In genomic region chr17:41894791-41895331, GRCh38 we compare ENCODE assay signal across 10 cellular contexts. TPM values are rescaled to one million over a fixed set of nuclear protein-coding genes. Genes with fewer than 3 reads are reported as not detected.
DNase-seq lines count a peak whose midpoint lies in the region; ATAC-seq, FAIRE-seq and TF ChIP-seq lines count a peak whose summit lies in the region.
"Had no signal": no experiment of that assay in that cellular context is flagged by ENCODE, and none has a peak within 500 bp of the region (broad histone marks: within the 10 kb centered on the region; RNA-seq: fewer than 3 reads in every experiment).

No MANE protein-coding gene starts in this region.

- H4K91ac ChIP-seq in trophoblast cell (ENCODE audit: low read depth, low read length), result no peak overlapping the region

- H4K12ac ChIP-seq in trophoblast cell (ENCODE audit: low read depth, low read length), result no peak overlapping the region

- peak overlapping the region; percentile 8 for H3K4me2 ChIP-seq in trophoblast cell (ENCODE audit: low read length)

- ATAC-seq in HG03354 (IDR thresholded peaks at IDR 0.05; ENCODE audit: poor library complexity, severe bottlenecking, unreplicated experiment) (no peak), GM18517 (IDR thresholded peaks at IDR 0.05; ENCODE audit: unreplicated experiment) (no peak)

- no peaks in the 10 kb centered on the region for H3K9me3 ChIP-seq in BE2C
- H3K9me3 ChIP-seq in trophoblast cell (ENCODE audit: insufficient read depth, low read depth, low read length), result peaks cover 1% of the 10 kb centered on the region

- H3K14ac ChIP-seq in trophoblast cell (ENCODE audit: low read length), result no peak overlapping the region

- H2BK12ac ChIP-seq in trophoblast cell (ENCODE audit: low read length), result no peak overlapping the region

- TF ChIP-seq CTCF in BE2C (IDR thresholded peaks at IDR 0.05; ENCODE audit: low read depth, low read length) (no peak), fibroblast of villous mesenchyme (IDR thresholded peaks at IDR 0.05; ENCODE audit: insufficient read depth, low read depth, low read length) (no peak)

- no peak overlapping the region for H3K9ac ChIP-seq in trophoblast cell (ENCODE audit: low read length)

- no CpG with 5 or more reads among the region's 7 CpGs for WGBS in trophoblast cell (ENCODE audit: extremely low coverage, insufficient coverage, insufficient read length)

- no peak overlapping the region for H2BK120ac ChIP-seq in trophoblast cell (ENCODE audit: insufficient read depth, low read length, poor library complexity)

- H3K27me3 ChIP-seq in BE2C (no peaks in the 10 kb centered on the region), trophoblast cell (ENCODE audit: insufficient read depth, low read length) (no peaks in the 10 kb centered on the region)

- H3K27ac ChIP-seq in trophoblast cell (ENCODE audit: low read depth, low read length), result no peak overlapping the region

- H2AK5ac ChIP-seq in trophoblast cell (ENCODE audit: low read length), result no peak overlapping the region

- no peaks in the 10 kb centered on the region for H3K79me2 ChIP-seq in trophoblast cell (ENCODE audit: control insufficient read depth, insufficient read depth, low read length, poor library complexity)

- H3K4me1 ChIP-seq in BE2C (peaks cover 36% of the 10 kb centered on the region), trophoblast cell (ENCODE audit: control insufficient read depth in 1 of 2, insufficient read depth in 2 of 2, low read length in 2 of 2) (peaks cover 0 to 13% of the 10 kb centered on the region in 2 experiments)

- no peak overlapping the region for H4K8ac ChIP-seq in trophoblast cell (ENCODE audit: low read depth, low read length)

- H3K18ac ChIP-seq in trophoblast cell (ENCODE audit: low read length), result no peak overlapping the region

- no peak overlapping the region for H2BK5ac ChIP-seq in trophoblast cell (ENCODE audit: low read depth, low read length, poor library complexity)

- no peaks in the 10 kb centered on the region for H3K79me1 ChIP-seq in trophoblast cell (ENCODE audit: low read length)

- H3K4me3 ChIP-seq in BE2C (ENCODE audit: low read depth, low read length) (peak overlapping the region; percentile 1; the same call in 1 of the 2 replicates), fibroblast of villous mesenchyme (ENCODE audit: low read depth, low read length) (no peak overlapping the region), trophoblast cell (ENCODE audit: low read depth, low read length) (no peak overlapping the region)

- no peak overlapping the region for H3K4ac ChIP-seq in trophoblast cell (ENCODE audit: low read depth, low read length)

- no peak overlapping the region for H2AFZ ChIP-seq in trophoblast cell (ENCODE audit: insufficient read depth, low read length, poor library complexity)

- H3K23ac ChIP-seq in trophoblast cell (ENCODE audit: low read length), result no peak overlapping the region

- FAIRE-seq in frontal cortex (lab: Jason Lieb, UNC), result no peak

- peaks cover 84% of the 10 kb centered on the region for H3K36me3 ChIP-seq in BE2C
- H3K36me3 ChIP-seq in trophoblast cell (ENCODE audit: control insufficient read depth in 1 of 2, insufficient read depth in 2 of 2, low read length in 2 of 2), result peaks cover 76 to 84% of the 10 kb centered on the region in 2 experiments

- DNase-seq in BE2C (peak; percentile 70), RKO (ENCODE audit: low spot score) (peak; percentile 30), fibroblast of villous mesenchyme (ENCODE audit: low read depth) (peak; percentile 93), trophoblast cell (peak; percentile 97 to 98), frontal cortex (ENCODE audit: low spot score in 2 of 2) (no peak)
- DNase-seq in activated naive CD4-positive, alpha-beta T cell treated with Interleukin-2 at 50 U/mL for 16 hours, result no peak

RNA-seq across cellular contexts. Expression of gene ACLY, which starts 23.9 kb away (rescaled TPM):
- polyA plus RNA-seq in BE2C (2012; ENCODE audit: insufficient read depth, insufficient read length, low read depth), result 313 TPM
- 400 and 446 TPM in 2 replicates for total RNA-seq in fibroblast of villous mesenchyme
- 147 TPM in 2 replicates for polyA plus RNA-seq in trophoblast cell (2013)
- total RNA-seq in frontal cortex, result 140 TPM

RNA-seq across cellular contexts. Expression of gene KLHL11, which starts 29.6 kb away (rescaled TPM):
- polyA plus RNA-seq in BE2C (2012; ENCODE audit: insufficient read depth, insufficient read length, low read depth), result 6.6 TPM
- 30.6 and 37.6 TPM in 2 replicates for total RNA-seq in fibroblast of villous mesenchyme
- polyA plus RNA-seq in trophoblast cell (2013), result 5.1 and 5.2 TPM in 2 replicates
- total RNA-seq in frontal cortex, result 70.1 TPM

RNA-seq across cellular contexts. Expression of gene ODAD4, which starts 35.6 kb away (rescaled TPM):
- 1.8 TPM for polyA plus RNA-seq in BE2C (2012; ENCODE audit: insufficient read depth, insufficient read length, low read depth)
- 0.43 and 0.64 TPM in 2 replicates for total RNA-seq in fibroblast of villous mesenchyme
- 0.74 and 0.75 TPM in 2 replicates for polyA plus RNA-seq in trophoblast cell (2013)
- total RNA-seq in frontal cortex, result 3.3 TPM

RNA-seq across cellular contexts. Expression of gene KLHL10, which starts 57.2 kb away (rescaled TPM):
- not detected for polyA plus RNA-seq in BE2C (2012; ENCODE audit: insufficient read depth, insufficient read length, low read depth)
- total RNA-seq in fibroblast of villous mesenchyme, result under 0.01 TPM in 2 replicates
- 0.03 and 0.05 TPM in 2 replicates for polyA plus RNA-seq in trophoblast cell (2013)
- under 0.01 TPM for total RNA-seq in frontal cortex
- total RNA-seq: G401, skeletal muscle tissue had no signal

RNA-seq across cellular contexts. Expression of gene NT5C3B, which starts 58.8 kb away (rescaled TPM):
- 183 TPM for polyA plus RNA-seq in BE2C (2012; ENCODE audit: insufficient read depth, insufficient read length, low read depth)
- total RNA-seq in fibroblast of villous mesenchyme (58.7 and 60.6 TPM in 2 replicates), frontal cortex (131 TPM)
- polyA plus RNA-seq in trophoblast cell (2013), result 45.0 and 48.0 TPM in 2 replicates

Comparison
In these comparisons a context has a peak if more than half of its experiments do, and no peak if none do; other contexts are left out.
1. DNase-seq: peak in BE2C (single experiment), RKO (single experiment), fibroblast of villous mesenchyme (single experiment) and trophoblast cell (2 of 2); none in frontal cortex (0 of 2) and activated naive CD4-positive, alpha-beta T cell treated with Interleukin-2 at 50 U/mL for 16 hours (single experiment).